12 cellular contexts compared by ENCODE assay signal in genomic region chr5:119365847-119366536, GRCh38. TPM values are rescaled to one million over a fixed set of nuclear protein-coding genes. Genes with fewer than 3 reads are reported as not detected.
DNase-seq lines count a peak whose midpoint lies in the region; ATAC-seq and TF ChIP-seq lines count a peak whose summit lies in the region.
"Had no signal": no experiment of that assay in that cellular context is flagged by ENCODE, and none has a peak within 500 bp of the region (broad histone marks: within the 10 kb centered on the region; RNA-seq: fewer than 3 reads in every experiment).

No MANE protein-coding gene starts in this region.

- no peak overlapping the region for H3K9ac ChIP-seq in mesenchymal stem cell (ENCODE audit: low read length)

- H3K4me1 Mint-ChIP-seq in activated naive CD4-positive, alpha-beta T cell treated with anti-CD3 and anti-CD28 coated beads, Interleukin-2, amount 50 U/mL, for 24 hours: peaks cover 96% of the 10 kb centered on the region
- peaks cover 72% of the 10 kb centered on the region for H3K4me1 Mint-ChIP-seq in activated T-helper 17 cell treated with anti-CD3 and anti-CD28 coated beads, Interleukin-2, amount 50 U/mL, for 72 hours

- no peak overlapping the region for H3K4me2 ChIP-seq in mesenchymal stem cell (ENCODE audit: low read length, poor library complexity, severe bottlenecking)

- H3K27ac ChIP-seq in left lung (peak overlapping the region in 1 of 2 donors; percentile 46), upper lobe of right lung (no peak overlapping the region), prostate gland (no peak overlapping the region), mesenchymal stem cell (ENCODE audit: low read length, poor library complexity, severe bottlenecking) (no peak overlapping the region)

- TF ChIP-seq CTCF in left lung (IDR thresholded peaks at IDR 0.05) (no peak), upper lobe of right lung (IDR thresholded peaks at IDR 0.05) (no peak), prostate gland (IDR thresholded peaks at IDR 0.05) (no peak)

- no peak overlapping the region for H3K23ac ChIP-seq in mesenchymal stem cell (ENCODE audit: low read length in 2 of 2)

- peaks cover 8% of the 10 kb centered on the region for H3K9me3 Mint-ChIP-seq in activated naive CD4-positive, alpha-beta T cell treated with anti-CD3 and anti-CD28 coated beads, Interleukin-2, amount 50 U/mL, for 24 hours
- no peaks in the 10 kb centered on the region for H3K9me3 Mint-ChIP-seq in activated T-helper 17 cell treated with anti-CD3 and anti-CD28 coated beads, Interleukin-2, amount 50 U/mL, for 72 hours

- H4K8ac ChIP-seq in mesenchymal stem cell (ENCODE audit: low read length): no peak overlapping the region

- H4K91ac ChIP-seq in mesenchymal stem cell (ENCODE audit: low read length): no peak overlapping the region

- H3K4me3 Mint-ChIP-seq in activated naive CD4-positive, alpha-beta T cell treated with anti-CD3 and anti-CD28 coated beads, Interleukin-2, amount 50 U/mL, for 24 hours: peak overlapping the region; percentile 97
- H3K4me3 Mint-ChIP-seq in activated T-helper 17 cell treated with anti-CD3 and anti-CD28 coated beads, Interleukin-2, amount 50 U/mL, for 72 hours: peak overlapping the region; percentile 85

- no peak for ATAC-seq in activated T-helper 17 cell treated with anti-CD3 and anti-CD28 coated beads, Interleukin-2, amount 50 U/mL, for 72 hours (replicated peaks)
- ATAC-seq in left lung (peak; percentile 16), upper lobe of right lung (peak; percentile 47)

- H3K36me3 Mint-ChIP-seq in activated naive CD4-positive, alpha-beta T cell treated with anti-CD3 and anti-CD28 coated beads, Interleukin-2, amount 50 U/mL, for 24 hours: peaks cover 71% of the 10 kb centered on the region
- peaks cover 100% of the 10 kb centered on the region for H3K36me3 Mint-ChIP-seq in activated T-helper 17 cell treated with anti-CD3 and anti-CD28 coated beads, Interleukin-2, amount 50 U/mL, for 72 hours (ENCODE audit: low read depth)

- no peak overlapping the region for H2AFZ ChIP-seq in mesenchymal stem cell (ENCODE audit: low read depth, low read length)

- H3K27me3 Mint-ChIP-seq in activated naive CD4-positive, alpha-beta T cell treated with anti-CD3 and anti-CD28 coated beads, Interleukin-2, amount 50 U/mL, for 24 hours: no peaks in the 10 kb centered on the region
- no peaks in the 10 kb centered on the region for H3K27me3 Mint-ChIP-seq in activated T-helper 17 cell treated with anti-CD3 and anti-CD28 coated beads, Interleukin-2, amount 50 U/mL, for 72 hours

- whole genome bisulfite sequencing in prostate gland: 30% methylated on average over 3 of the region's 3 CpGs
- WGBS in mesenchymal stem cell: 76% methylated on average over 3 of the region's 3 CpGs

- peaks cover 15 to 79% of the 10 kb centered on the region in 2 donors for H3K4me1 ChIP-seq in left lung
- H3K4me1 ChIP-seq in upper lobe of right lung: peaks cover 43% of the 10 kb centered on the region
- no peaks in the 10 kb centered on the region for H3K4me1 ChIP-seq in prostate gland (replicated peaks)
- H3K4me1 ChIP-seq in mesenchymal stem cell (ENCODE audit: control insufficient read depth, insufficient read depth, low read depth, low read length): peaks cover 10% of the 10 kb centered on the region

- intact Hi-C loops in left lung (cut with DNase I): no loop called here
- intact Hi-C loops in upper lobe of right lung (cut with DNase I): no loop called here
- intact Hi-C loops in prostate gland (cut with DNase I): no loop called here

- no peak for TF ChIP-seq POLR2A in prostate gland (IDR thresholded peaks at IDR 0.05)

- H3K36me3 ChIP-seq in left lung (no peaks in the 10 kb centered on the region), upper lobe of right lung (no peaks in the 10 kb centered on the region), prostate gland (no peaks in the 10 kb centered on the region), mesenchymal stem cell (ENCODE audit: control insufficient read depth in 1 of 2, insufficient read depth in 2 of 2, low read depth in 1 of 2, low read length in 2 of 2) (peaks cover 0 to 5% of the 10 kb centered on the region in 2 experiments)

- no peak overlapping the region for H3K14ac ChIP-seq in mesenchymal stem cell (ENCODE audit: low read length in 2 of 2)

- DNase-seq in activated naive CD4-positive, alpha-beta T cell treated with Interleukin-2 at 50 U/mL for 16 hours: no peak
- DNase-seq in left lung (no peak), upper lobe of right lung (no peak), prostate gland (ENCODE audit: low spot score) (no peak), hepatic stellate cell (ENCODE audit: low spot score) (no peak), mesenchymal stem cell (no peak)
- DNase-seq: activated CD8-positive, alpha-beta memory T cell treated with anti-CD3 and anti-CD28 coated beads, Interleukin-2, amount 50 U/mL, for 48 hours; AML-193; Kasumi-1; NCI-H345 had no signal

- H3K79me1 ChIP-seq in mesenchymal stem cell (replicated peaks; ENCODE audit: low read length, poor library complexity, severe bottlenecking): peaks cover 17% of the 10 kb centered on the region

- no peak overlapping the region for H2AK5ac ChIP-seq in mesenchymal stem cell (ENCODE audit: low read length, severe bottlenecking)

- H2BK5ac ChIP-seq in mesenchymal stem cell (ENCODE audit: low read depth, low read length, poor library complexity, severe bottlenecking): no peak overlapping the region

- no peak overlapping the region for H2BK120ac ChIP-seq in mesenchymal stem cell (ENCODE audit: low read depth, low read length)

- no peak overlapping the region for H3K4ac ChIP-seq in mesenchymal stem cell (ENCODE audit: low read depth in 1 of 2, low read length in 2 of 2)

- H2BK12ac ChIP-seq in mesenchymal stem cell (ENCODE audit: low read length in 2 of 2): no peak overlapping the region

- H3K27me3 ChIP-seq in left lung (no peaks in the 10 kb centered on the region), upper lobe of right lung (no peaks in the 10 kb centered on the region), prostate gland (replicated peaks; ENCODE audit: insufficient read depth) (no peaks in the 10 kb centered on the region), mesenchymal stem cell (ENCODE audit: control insufficient read depth in 1 of 2, insufficient read depth in 1 of 2, low read length in 2 of 2) (no peaks in the 10 kb centered on the region)

- no peak overlapping the region for H2BK15ac ChIP-seq in mesenchymal stem cell (ENCODE audit: low read depth, poor library complexity, severe bottlenecking)

- H3K27ac Mint-ChIP-seq in activated naive CD4-positive, alpha-beta T cell treated with anti-CD3 and anti-CD28 coated beads, Interleukin-2, amount 50 U/mL, for 24 hours: peak overlapping the region; percentile 100
- peak overlapping the region; percentile 88 for H3K27ac Mint-ChIP-seq in activated T-helper 17 cell treated with anti-CD3 and anti-CD28 coated beads, Interleukin-2, amount 50 U/mL, for 72 hours

- no peaks in the 10 kb centered on the region for H3K9me3 ChIP-seq in left lung
- no peaks in the 10 kb centered on the region for H3K9me3 ChIP-seq in upper lobe of right lung
- H3K9me3 ChIP-seq in prostate gland: no peaks in the 10 kb centered on the region
- no peaks in the 10 kb centered on the region for H3K9me3 ChIP-seq in mesenchymal stem cell (ENCODE audit: control insufficient read depth, low read length)

- no peak overlapping the region for H3K4me3 ChIP-seq in left lung
- H3K4me3 ChIP-seq in upper lobe of right lung: no peak overlapping the region
- H3K4me3 ChIP-seq in prostate gland: no peak overlapping the region
- H3K4me3 ChIP-seq in mesenchymal stem cell (ENCODE audit: insufficient read depth in 1 of 2, low read depth in 1 of 2, low read length in 2 of 2): no peak overlapping the region

- no peak overlapping the region for H3K18ac ChIP-seq in mesenchymal stem cell (ENCODE audit: low read depth in 1 of 2, low read length in 2 of 2)

RNA-seq across cellular contexts. Expression of gene TNFAIP8, which starts 10.2 kb away (rescaled TPM):
- 100 to 1,000 TPM; 129 to 170 TPM for total RNA-seq in activated T-helper 17 cell treated with anti-CD3 and anti-CD28 coated beads, Interleukin-2, amount 50 U/mL, for 72 hours
- total RNA-seq in left lung (10 to 100 TPM; 15.6 to 30.1 TPM), upper lobe of right lung (22.4 TPM), prostate gland (10 to 100 TPM; 21.6 to 40.0 TPM)
- 14.4 TPM for polyA plus RNA-seq in mesenchymal stem cell (2013, experiment 1 of 2)
- 15.0 TPM for polyA plus RNA-seq in mesenchymal stem cell (2013, experiment 2 of 2)
